In genomic region chr19:18646535-18647370, GRCh38 we compare ENCODE assay signal across 26 cellular contexts. TPM values are rescaled to one million over a fixed set of nuclear protein-coding genes. Genes with fewer than 3 reads are reported as not detected.
DNase-seq lines count a peak whose midpoint lies in the region; ATAC-seq, FAIRE-seq and TF ChIP-seq lines count a peak whose summit lies in the region.
"Had no signal": no experiment of that assay in that cellular context is flagged by ENCODE, and none has a peak within 500 bp of the region (broad histone marks: within the 10 kb centered on the region; RNA-seq: fewer than 3 reads in every experiment).

No MANE protein-coding gene starts in this region.

- H3K27ac Mint-ChIP-seq in nephron: peak overlapping the region; percentile 21 to 47 (median 46)
- H3K27ac Mint-ChIP-seq in type B pancreatic cell: no peak overlapping the region
- H3K27ac Mint-ChIP-seq: activated CD4-positive, alpha-beta T cell treated with anti-CD3 and anti-CD28 coated beads for 36 hours; activated T-helper 2 cell treated with anti-CD3 and anti-CD28 coated beads, Interferon-gamma antibody, Interleukin-2, Interleukin-4, amounts not matched to agents 10 μg/mL and 5 μg/mL and 100 μg/mL, durations not matched to agents 14 hours and 24 hours and 36 hours; stimulated activated naive CD8-positive, alpha-beta T cell treated with anti-CD3 and anti-CD28 coated beads, Interleukin-15, Interleukin-2, amounts not matched to agents 100 ng/mL and 50 ng/mL, for 24 hours had no signal

- POLR2A ChIA-PET in K562 (lab: Yijun Ruan, JAX): interaction anchor here (0.6 to 1.2 kb wide), 4 partner anchors 9 to 23 kb away, joined by 3 to 8 read pairs (median 4); no protein-coding TSS in a partner anchor

- H3K27me3 Mint-ChIP-seq in nephron (ENCODE audit: low read depth): peaks cover 23% of the 10 kb centered on the region
- no peaks in the 10 kb centered on the region for H3K27me3 Mint-ChIP-seq in type B pancreatic cell
- H3K27me3 Mint-ChIP-seq: activated CD4-positive, alpha-beta T cell treated with anti-CD3 and anti-CD28 coated beads for 36 hours; stimulated activated naive CD8-positive, alpha-beta T cell treated with anti-CD3 and anti-CD28 coated beads, Interleukin-15, Interleukin-2, amounts not matched to agents 100 ng/mL and 50 ng/mL, for 24 hours had no signal

- H3K9ac ChIP-seq in K562 (ENCODE audit: insufficient read depth in 1 of 2, low read depth in 2 of 2, low read length in 2 of 2): peak overlapping the region in 1 of 2 experiments; percentile 83; a peak in 2 of 4 replicates

- H3K4me1 Mint-ChIP-seq in nephron: peaks cover 48% of the 10 kb centered on the region
- H3K4me1 Mint-ChIP-seq in type B pancreatic cell (ENCODE audit: unreplicated experiment): peaks cover 37% of the 10 kb centered on the region

- intact Hi-C loops in left ventricle myocardium superior (cut with micrococcal nuclease): no loop called here
- intact Hi-C loops in left cardiac atrium (cut with DNase I): no loop called here
- intact Hi-C loops in K562 (cut with micrococcal nuclease): no loop called here
- intact Hi-C loops in transverse colon (cut with DNase I; ENCODE audit: low total_unique reads): no loop called here

- peaks cover 8% of the 10 kb centered on the region for H3K79me2 ChIP-seq in K562 (ENCODE audit: control insufficient read depth, insufficient read depth, low read length)

- H3K4me1 ChIP-seq in K562 (replicated peaks in 1 of 2; ENCODE audit: control insufficient read depth in 2 of 2, insufficient read depth in 2 of 2, low read length in 2 of 2): peaks cover 6 to 52% of the 10 kb centered on the region in 2 experiments; a peak in 3 of 5 replicates
- peaks cover 0 to 39% (median 20%) of the 10 kb centered on the region in 4 donors for H3K4me1 ChIP-seq in transverse colon
- H3K4me1 ChIP-seq: A549 had no signal

- no TSS peak for BruUV-seq in K562 (replicated peaks; lab: Mats Ljungman, UMichigan)

- TF ChIP-seq RAD21 in K562 (CRISPR knock-in tag; conservative IDR thresholded peaks at IDR 0.05 in 1 of 2, IDR thresholded peaks at IDR 0.05 in 1 of 2): no peak

- H3K36me3 Mint-ChIP-seq in nephron (ENCODE audit: low read depth) (peaks cover 4% of the 10 kb centered on the region), type B pancreatic cell (peaks cover 8% of the 10 kb centered on the region)

- H3K9me3 Mint-ChIP-seq in nephron (no peaks in the 10 kb centered on the region), type B pancreatic cell (no peaks in the 10 kb centered on the region)
- H3K9me3 Mint-ChIP-seq: activated T-helper 2 cell treated with anti-CD3 and anti-CD28 coated beads, Interferon-gamma antibody, Interleukin-2, Interleukin-4, amounts not matched to agents 10 μg/mL and 5 μg/mL and 100 μg/mL, durations not matched to agents 14 hours and 24 hours and 36 hours; stimulated activated naive CD8-positive, alpha-beta T cell treated with anti-CD3 and anti-CD28 coated beads, Interleukin-15, Interleukin-2, amounts not matched to agents 100 ng/mL and 50 ng/mL, for 24 hours had no signal

- TF ChIP-seq POLR2A in K562 (conservative IDR thresholded peaks at IDR 0.05): no peak
- no peak for TF ChIP-seq POLR2A in transverse colon (IDR thresholded peaks at IDR 0.05)

- no peak for TF ChIP-seq EP300 in K562 (IDR thresholded peaks at IDR 0.05; ENCODE audit: low read length)
- no peak for TF ChIP-seq EP300 in transverse colon (IDR thresholded peaks at IDR 0.05; ENCODE audit: low read depth)

- WGBS in K562 (ENCODE audit: insufficient coverage, low coverage, missing lambda C conversion rate): 44% methylated on average over 32 of the region's 34 CpGs
- WGBS in transverse colon (ENCODE audit: low coverage in 1 of 2), 2 donors: 83 to 93% methylated on average over 6 to 34 of the region's 34 CpGs

- H2AFZ ChIP-seq in K562 (ENCODE audit: low read depth, low read length): no peak overlapping the region

- no peak for TF ChIP-seq CTCF in K562 (IDR thresholded peaks at IDR 0.05 in 2 of 3, conservative IDR thresholded peaks at IDR 0.05 in 1 of 3; ENCODE audit: insufficient read depth in 2 of 3, low read depth in 1 of 3, low read length in 3 of 3)
- no peak for TF ChIP-seq CTCF in nephron (IDR thresholded peaks at IDR 0.05; ENCODE audit: unreplicated experiment in 3 of 3)
- no peak for TF ChIP-seq CTCF in transverse colon (IDR thresholded peaks at IDR 0.05)
- no peak for TF ChIP-seq CTCF in type B pancreatic cell (conservative IDR thresholded peaks at IDR 0.05)

- H3K27me3 ChIP-seq in K562 (ENCODE audit: control insufficient read depth in 2 of 2, insufficient read depth in 2 of 2, low read length in 2 of 2) (no peaks in the 10 kb centered on the region), transverse colon (no peaks in the 10 kb centered on the region)
- H3K27me3 ChIP-seq: sigmoid colon had no signal

- H3K9me3 ChIP-seq in K562 (replicated peaks; ENCODE audit: control insufficient read depth, insufficient read depth, low read depth, low read length): no peaks in the 10 kb centered on the region
- H3K9me3 ChIP-seq in transverse colon: no peaks in the 10 kb centered on the region
- H3K9me3 ChIP-seq: A549, sigmoid colon had no signal

- H4K20me1 ChIP-seq in K562 (replicated peaks; ENCODE audit: control insufficient read depth, insufficient read depth, low read length): peaks cover 38% of the 10 kb centered on the region

- peak; percentile 66 for FAIRE-seq in K562 (lab: Jason Lieb, UNC)
- FAIRE-seq: A549, bronchial epithelial cell, TTC549, urothelium cell line had no signal

- CTCF ChIA-PET in K562 (lab: Yijun Ruan, JAX; ENCODE audit: low intra/inter-chr PET ratio): interaction anchor here (0.5 kb wide), 1 partner anchor 659 kb away, joined by 3 read pairs; no protein-coding TSS in a partner anchor

- ATAC-seq in left ventricle myocardium superior: no peak
- ATAC-seq in left cardiac atrium: no peak
- peak; percentile 54 for ATAC-seq in K562
- ATAC-seq: A549; activated CD4-positive, alpha-beta T cell treated with anti-CD3 and anti-CD28 coated beads for 36 hours; esophagus mucosa; left lobe of liver; Right ventricle myocardium inferior had no signal

- H3K27ac ChIP-seq in K562 (ENCODE audit: extremely low read depth, low read depth, low read length) (no peak overlapping the region), transverse colon (no peak overlapping the region)
- H3K27ac ChIP-seq: A549, C4-2B had no signal

- peaks cover 5% of the 10 kb centered on the region for H3K9me1 ChIP-seq in K562 (ENCODE audit: control insufficient read depth, insufficient read depth, low read length)

- peaks cover 2% of the 10 kb centered on the region; the same call in 1 of the 3 replicates for H3K36me3 ChIP-seq in K562 (ENCODE audit: control insufficient read depth, insufficient read depth, low read length)
- H3K36me3 ChIP-seq in transverse colon: no peaks in the 10 kb centered on the region
- H3K36me3 ChIP-seq: sigmoid colon had no signal

- H3K4me2 ChIP-seq in K562 (ENCODE audit: insufficient read depth, low read length): peak overlapping the region; percentile 46
- H3K4me2 ChIP-seq: A549 had no signal

- H3K4me3 ChIP-seq in K562 (no peak overlapping the region), transverse colon (no peak overlapping the region)
- H3K4me3 ChIP-seq: A549, sigmoid colon had no signal

- peak; percentile 27 for DNase-seq in left ventricle myocardium superior
- DNase-seq in left cardiac atrium: no peak
- DNase-seq in K562 (ENCODE audit: extremely low read depth in 1 of 4, low spot score in 3 of 4): peak in 1 of 4 experiments; percentile 35
- no peak for DNase-seq in transverse colon
- DNase-seq in MV-4-11 (lab: John Stamatoyannopoulos, UW): no peak
- no peak for DNase-seq in type B pancreatic cell (ENCODE audit: extremely low spot score, unreplicated experiment)
- no peak for DNase-seq in DMS 273 treated with DMSO at 0.1 percent for 48 hours (lab: John Stamatoyannopoulos, UW)
- DNase-seq: activated CD4-positive, alpha-beta T cell treated with anti-CD3 and anti-CD28 coated beads for 36 hours; GDM1; HCEC 1CT; NCI-H1694 treated with DMSO at 0.1 percent for 48 hours; NCI-H524; sigmoid colon; SW 1271 had no signal

- H3K4me3 Mint-ChIP-seq in nephron (peak overlapping the region in 2 of 3 experiments; percentile 7 to 52), type B pancreatic cell (no peak overlapping the region)
- H3K4me3 Mint-ChIP-seq: activated CD4-positive, alpha-beta T cell treated with anti-CD3 and anti-CD28 coated beads for 36 hours; stimulated activated naive CD8-positive, alpha-beta T cell treated with anti-CD3 and anti-CD28 coated beads, Interleukin-15, Interleukin-2, amounts not matched to agents 100 ng/mL and 50 ng/mL, for 24 hours had no signal

- in situ Hi-C loops in K562 (cut with MboI): no loop called here
- in situ Hi-C loops in transverse colon (cut with MboI; ENCODE audit: low pct_ligation_motif_present in 1 of 4, low pct_unique_long_range_greater_than_20kb in 1 of 4, low sequenced_read_pairs in 3 of 4): no loop called here

RNA-seq across cellular contexts. Expression of gene KLHL26, which starts 9.9 kb away (rescaled TPM):
- total RNA-seq in left ventricle myocardium superior (5.8 TPM), left cardiac atrium (10 to 100 TPM in 1 of 2 donors, 1 to 10 TPM in 1; 7.8 to 10.2 TPM), K562 (2014; rRNA removed) (2.4 and 6.7 TPM in 2 replicates), K562 (2014; rRNA removed; fragmentation: Illumina TruSeq; extraction: Trizol) (0.80 and 1.0 TPM in 2 replicates), K562 (2015; rRNA removed; fragmentation: Illumina TruSeq; extraction: Trizol) (1.3 and 1.8 TPM in 2 replicates), K562 (2021) (12.7 and 13.3 TPM in 2 replicates), transverse colon (10 to 100 TPM in 1 of 4 donors, 1 to 10 TPM in 3; 7.0 to 15.7 (median 7.6) TPM), type B pancreatic cell (ENCODE audit: low replicate concordance) (11.0 and 11.1 TPM in 2 replicates)
- 3.8 and 13.3 TPM in 2 replicates for total RNA-seq in K562 (2011; cell fraction: chromatin; rRNA removed; ENCODE audit: low replicate concordance)
- total RNA-seq in K562 (2011; cell fraction: nucleolus; rRNA removed): 8.0 and 10.7 TPM in 2 replicates
- total RNA-seq in K562 (2011; cell fraction: nucleoplasm; rRNA removed): 5.5 and 6.2 TPM in 2 replicates
- polyA plus RNA-seq in K562 (2011; rRNA removed) (1.4 and 2.2 TPM in 2 replicates), K562 (2014; fragmentation: Illumina TruSeq; extraction: Trizol) (1.9 and 3.1 TPM in 2 replicates), K562 (2014; fragmentation: Nextera tagmentation; extraction: Ambion mirVana) (under 1 TPM; 0.13 to 0.17 TPM), K562 (2014; rRNA removed) (3.3 and 5.1 TPM in 2 replicates)
- polyA plus RNA-seq in K562 (2011; cell fraction: cytosol; rRNA removed): 2.5 and 3.6 TPM in 2 replicates
- polyA plus RNA-seq in K562 (2011; cell fraction: nucleus; rRNA removed): 5.2 and 8.7 TPM in 2 replicates
- 3.4 and 6.6 TPM in 2 replicates for polyA plus RNA-seq in K562 (2012)
- 1.2 and 1.7 TPM in 2 replicates for polyA minus RNA-seq in K562 (2011; rRNA and poly(A)+ RNA removed)
- polyA minus RNA-seq in K562 (2011; cell fraction: cytosol; rRNA and poly(A)+ RNA removed): 8.2 and 19.0 TPM in 2 replicates
- polyA minus RNA-seq in K562 (2011; cell fraction: nucleus; rRNA and poly(A)+ RNA removed): 2.2 and 4.8 TPM in 2 replicates

RNA-seq across cellular contexts. Expression of gene TMEM59L, which starts 34.1 kb away (rescaled TPM):
- total RNA-seq in left ventricle myocardium superior (1.5 TPM), left cardiac atrium (1 to 10 TPM; 1.9 to 3.3 TPM), K562 (2014; rRNA removed) (not detected in 2 replicates), K562 (2014; rRNA removed; fragmentation: Illumina TruSeq; extraction: Trizol) (not detected in 2 replicates), K562 (2015; rRNA removed; fragmentation: Illumina TruSeq; extraction: Trizol) (not detected in 2 replicates), K562 (2021) (not detected in 2 replicates), transverse colon (10 to 100 TPM in 2 of 4 donors, under 1 TPM in 2; 0.48 to 21.7 (median 8.6) TPM), type B pancreatic cell (ENCODE audit: low replicate concordance) (4.6 and 9.4 TPM in 2 replicates)
- 0.23 TPM in 1 of 2 replicates, not detected in the other for total RNA-seq in K562 (2011; cell fraction: chromatin; rRNA removed; ENCODE audit: low replicate concordance)
- 0.33 TPM in 1 of 2 replicates, not detected in the other for total RNA-seq in K562 (2011; cell fraction: nucleolus; rRNA removed)
- 1.7 TPM in 1 of 2 replicates, not detected in the other for total RNA-seq in K562 (2011; cell fraction: nucleoplasm; rRNA removed)
- polyA plus RNA-seq in K562 (2011; rRNA removed) (not detected in 2 replicates), K562 (2014; fragmentation: Illumina TruSeq; extraction: Trizol) (0.25 TPM in 1 of 2 replicates, not detected in the other), K562 (2014; fragmentation: Nextera tagmentation; extraction: Ambion mirVana) (not detected), K562 (2014; rRNA removed) (0.37 TPM in 1 of 2 replicates, not detected in the other)
- polyA plus RNA-seq in K562 (2011; cell fraction: cytosol; rRNA removed): 0.18 TPM in 1 of 2 replicates, not detected in the other
- 0.47 and 1.00 TPM in 2 replicates for polyA plus RNA-seq in K562 (2011; cell fraction: nucleus; rRNA removed)
- polyA plus RNA-seq in K562 (2012): 0.10 and 0.48 TPM in 2 replicates
- not detected in 2 replicates for polyA minus RNA-seq in K562 (2011; rRNA and poly(A)+ RNA removed)
- polyA minus RNA-seq in K562 (2011; cell fraction: cytosol; rRNA and poly(A)+ RNA removed): not detected in 2 replicates
- not detected in 2 replicates for polyA minus RNA-seq in K562 (2011; cell fraction: nucleus; rRNA and poly(A)+ RNA removed)
- total RNA-seq: activated T-helper 2 cell treated with anti-CD3 and anti-CD28 coated beads, Interferon-gamma antibody, Interleukin-2, Interleukin-4, amounts not matched to agents 10 μg/mL and 5 μg/mL and 100 μg/mL, durations not matched to agents 14 hours and 24 hours and 36 hours; left lobe of liver; mononuclear cell had no signal

RNA-seq across cellular contexts. Expression of gene CRTC1, which starts 36.7 kb away (rescaled TPM):
- total RNA-seq in left ventricle myocardium superior: 10.3 TPM
- total RNA-seq in left cardiac atrium: 10 to 100 TPM; 10.5 to 11.1 TPM
- total RNA-seq in K562 (2011; cell fraction: chromatin; rRNA removed; ENCODE audit: low replicate concordance): 2.4 and 9.1 TPM in 2 replicates
- total RNA-seq in K562 (2011; cell fraction: nucleolus; rRNA removed): 4.7 and 4.8 TPM in 2 replicates
- 3.3 and 3.7 TPM in 2 replicates for total RNA-seq in K562 (2011; cell fraction: nucleoplasm; rRNA removed)
- 1.5 and 1.6 TPM in 2 replicates for total RNA-seq in K562 (2014; rRNA removed)
- total RNA-seq in K562 (2014; rRNA removed; fragmentation: Illumina TruSeq; extraction: Trizol): 0.25 and 0.29 TPM in 2 replicates
- total RNA-seq in K562 (2015; rRNA removed; fragmentation: Illumina TruSeq; extraction: Trizol): 0.83 and 1.3 TPM in 2 replicates
- 3.8 and 4.3 TPM in 2 replicates for total RNA-seq in K562 (2021)
- 0.36 and 0.47 TPM in 2 replicates for polyA plus RNA-seq in K562 (2011; rRNA removed)
- 0.37 and 0.76 TPM in 2 replicates for polyA plus RNA-seq in K562 (2011; cell fraction: cytosol; rRNA removed)
- polyA plus RNA-seq in K562 (2011; cell fraction: nucleus; rRNA removed): 3.5 and 10.4 TPM in 2 replicates
- polyA plus RNA-seq in K562 (2012): 2.9 and 5.1 TPM in 2 replicates
- 1.2 and 1.7 TPM in 2 replicates for polyA plus RNA-seq in K562 (2014; fragmentation: Illumina TruSeq; extraction: Trizol)
- polyA plus RNA-seq in K562 (2014; fragmentation: Nextera tagmentation; extraction: Ambion mirVana): not detected
- 1.8 and 2.1 TPM in 2 replicates for polyA plus RNA-seq in K562 (2014; rRNA removed)
- polyA minus RNA-seq in K562 (2011; rRNA and poly(A)+ RNA removed): 0.15 and 0.49 TPM in 2 replicates
- 0.48 TPM in 1 of 2 replicates, not detected in the other for polyA minus RNA-seq in K562 (2011; cell fraction: cytosol; rRNA and poly(A)+ RNA removed)
- polyA minus RNA-seq in K562 (2011; cell fraction: nucleus; rRNA and poly(A)+ RNA removed): 1.9 and 3.4 TPM in 2 replicates
- 10 to 100 TPM in 1 of 4 donors, 1 to 10 TPM in 3; 6.2 to 17.6 (median 7.7) TPM for total RNA-seq in transverse colon
- 14.2 and 20.2 TPM in 2 replicates for total RNA-seq in type B pancreatic cell (ENCODE audit: low replicate concordance)

RNA-seq across cellular contexts. Expression of gene CRLF1, which starts 40.2 kb away (rescaled TPM):
- total RNA-seq in left ventricle myocardium superior (21.4 TPM), left cardiac atrium (10 to 100 TPM; 26.8 to 66.7 TPM), K562 (2014; rRNA removed) (2.9 and 5.2 TPM in 2 replicates), K562 (2014; rRNA removed; fragmentation: Illumina TruSeq; extraction: Trizol) (0.98 and 1.1 TPM in 2 replicates), K562 (2015; rRNA removed; fragmentation: Illumina TruSeq; extraction: Trizol) (1.5 and 1.6 TPM in 2 replicates), K562 (2021) (3.3 and 5.6 TPM in 2 replicates), transverse colon (10 to 100 TPM in 1 of 4 donors, 1 to 10 TPM in 3; 1.1 to 21.0 (median 6.1) TPM), type B pancreatic cell (ENCODE audit: low replicate concordance) (2.8 and 7.8 TPM in 2 replicates)
- 2.2 TPM in 1 of 2 replicates, not detected in the other for total RNA-seq in K562 (2011; cell fraction: chromatin; rRNA removed; ENCODE audit: low replicate concordance)
- 0.79 and 2.8 TPM in 2 replicates for total RNA-seq in K562 (2011; cell fraction: nucleolus; rRNA removed)
- 1.1 and 1.8 TPM in 2 replicates for total RNA-seq in K562 (2011; cell fraction: nucleoplasm; rRNA removed)
- polyA plus RNA-seq in K562 (2011; rRNA removed) (0.85 and 2.3 TPM in 2 replicates), K562 (2014; fragmentation: Illumina TruSeq; extraction: Trizol) (0.90 and 1.2 TPM in 2 replicates), K562 (2014; fragmentation: Nextera tagmentation; extraction: Ambion mirVana) (1 to 10 TPM; 1.7 to 1.8 TPM), K562 (2014; rRNA removed) (3.6 and 3.9 TPM in 2 replicates)
- polyA plus RNA-seq in K562 (2011; cell fraction: cytosol; rRNA removed): 1.8 and 1.9 TPM in 2 replicates
- polyA plus RNA-seq in K562 (2011; cell fraction: nucleus; rRNA removed): 1.1 and 3.9 TPM in 2 replicates
- polyA plus RNA-seq in K562 (2012): 3.7 and 4.7 TPM in 2 replicates
- polyA minus RNA-seq in K562 (2011; rRNA and poly(A)+ RNA removed): not detected in 2 replicates
- 4.5 TPM in 1 of 2 replicates, not detected in the other for polyA minus RNA-seq in K562 (2011; cell fraction: cytosol; rRNA and poly(A)+ RNA removed)
- 0.22 TPM in 1 of 2 replicates, not detected in the other for polyA minus RNA-seq in K562 (2011; cell fraction: nucleus; rRNA and poly(A)+ RNA removed)
- total RNA-seq: activated CD4-positive, alpha-beta T cell treated with anti-CD3 and anti-CD28 coated beads for 36 hours; activated T-helper 2 cell treated with anti-CD3 and anti-CD28 coated beads, Interferon-gamma antibody, Interleukin-2, Interleukin-4, amounts not matched to agents 10 μg/mL and 5 μg/mL and 100 μg/mL, durations not matched to agents 14 hours and 24 hours and 36 hours had no signal

RNA-seq across cellular contexts. Expression of gene REX1BD, which starts 58.2 kb away (rescaled TPM):
- 75.8 TPM for total RNA-seq in left ventricle myocardium superior
- 10 to 100 TPM; 65.3 to 76.0 TPM for total RNA-seq in left cardiac atrium
- total RNA-seq in K562 (2011; cell fraction: chromatin; rRNA removed; ENCODE audit: low replicate concordance): 18.7 and 60.0 TPM in 2 replicates
- total RNA-seq in K562 (2011; cell fraction: nucleolus; rRNA removed): 56.3 and 62.2 TPM in 2 replicates
- 43.5 and 57.0 TPM in 2 replicates for total RNA-seq in K562 (2011; cell fraction: nucleoplasm; rRNA removed)
- 118 and 136 TPM in 2 replicates for total RNA-seq in K562 (2014; rRNA removed)
- total RNA-seq in K562 (2014; rRNA removed; fragmentation: Illumina TruSeq; extraction: Trizol): 4.8 and 7.2 TPM in 2 replicates
- 17.4 and 17.7 TPM in 2 replicates for total RNA-seq in K562 (2015; rRNA removed; fragmentation: Illumina TruSeq; extraction: Trizol)
- total RNA-seq in K562 (2021): 78.5 and 87.0 TPM in 2 replicates
- 13.8 and 19.2 TPM in 2 replicates for polyA plus RNA-seq in K562 (2011; rRNA removed)
- polyA plus RNA-seq in K562 (2011; cell fraction: cytosol; rRNA removed): 34.7 and 78.2 TPM in 2 replicates
- polyA plus RNA-seq in K562 (2011; cell fraction: nucleus; rRNA removed): 180 and 217 TPM in 2 replicates
- 58.6 and 65.4 TPM in 2 replicates for polyA plus RNA-seq in K562 (2012)
- polyA plus RNA-seq in K562 (2014; fragmentation: Illumina TruSeq; extraction: Trizol): 5.7 and 8.4 TPM in 2 replicates
- polyA plus RNA-seq in K562 (2014; fragmentation: Nextera tagmentation; extraction: Ambion mirVana): 1 to 10 TPM; 1.9 to 4.7 TPM
- 102 and 115 TPM in 2 replicates for polyA plus RNA-seq in K562 (2014; rRNA removed)
- polyA minus RNA-seq in K562 (2011; rRNA and poly(A)+ RNA removed): 1.2 and 1.4 TPM in 2 replicates
- 11.4 and 17.5 TPM in 2 replicates for polyA minus RNA-seq in K562 (2011; cell fraction: cytosol; rRNA and poly(A)+ RNA removed)
- 9.3 and 9.8 TPM in 2 replicates for polyA minus RNA-seq in K562 (2011; cell fraction: nucleus; rRNA and poly(A)+ RNA removed)
- total RNA-seq in transverse colon: 100 to 1,000 TPM in 2 of 4 donors, 10 to 100 TPM in 2; 75.1 to 171 (median 121) TPM
- total RNA-seq in type B pancreatic cell (ENCODE audit: low replicate concordance): 54.0 and 63.5 TPM in 2 replicates
